In genomic region chr12:67434653-67435375, GRCh38 we compare ENCODE assay signal across 9 cellular contexts.
A peak's percentile ranks its signal among the peaks of the same experiment; 100 is the strongest.
DNase-seq lines count a peak whose midpoint lies in the region; ATAC-seq and TF ChIP-seq lines count a peak whose summit lies in the region.
"Had no signal": no experiment of that assay in that cellular context is flagged by ENCODE, and none has a peak within 500 bp of the region (broad histone marks: within the 10 kb centered on the region; RNA-seq: fewer than 3 reads in every experiment).

No MANE protein-coding gene starts in this region.

- no peaks in the 10 kb centered on the region for H3K27me3 ChIP-seq in adipocyte (replicated peaks; ENCODE audit: control insufficient read depth, insufficient read depth, low read length)
- no peaks in the 10 kb centered on the region for H3K27me3 ChIP-seq in stomach

- H3K27ac Mint-ChIP-seq in activated CD4-positive, alpha-beta T cell treated with anti-CD3 and anti-CD28 coated beads, Interleukin-2, amount 10 ng/mL, durations not matched to agents 7 days and 5 days = no peak overlapping the region
- H3K27ac Mint-ChIP-seq: activated CD8-positive, alpha-beta T cell treated with anti-CD3 and anti-CD28 coated beads for 36 hours had no signal

- peaks cover 2% of the 10 kb centered on the region for H3K27me3 Mint-ChIP-seq in activated CD4-positive, alpha-beta T cell treated with anti-CD3 and anti-CD28 coated beads, Interleukin-2, amount 10 ng/mL, durations not matched to agents 7 days and 5 days
- H3K27me3 Mint-ChIP-seq: activated CD8-positive, alpha-beta T cell treated with anti-CD3 and anti-CD28 coated beads for 36 hours had no signal

- DNase-seq in HCEC 1CT (peak; percentile 95), adipocyte (ENCODE audit: low read depth) (peak; percentile 88), left ventricle myocardium superior (no peak), stomach (no peak), germinal center (ENCODE audit: low spot score) (no peak), SHP77 (lab: John Stamatoyannopoulos, UW) (no peak), GF-D8 (lab: John Stamatoyannopoulos, UW) (no peak)
- no peak for DNase-seq in activated CD4-positive, alpha-beta T cell treated with anti-CD3 and anti-CD28 coated beads, Interleukin-2, amount 10 ng/mL, durations not matched to agents 7 days and 5 days
- DNase-seq: activated CD8-positive, alpha-beta T cell treated with anti-CD3 and anti-CD28 coated beads for 36 hours had no signal

- CTCF ChIA-PET in activated CD4-positive, alpha-beta T cell treated with anti-CD3 and anti-CD28 coated beads, Interleukin-2, amount 10 ng/mL, durations not matched to agents 7 days and 5 days (lab: Charles Lee) = no interaction called here

- no peak for TF ChIP-seq CTCF in stomach (IDR thresholded peaks at IDR 0.05)

- no peak overlapping the region for H3K4me3 Mint-ChIP-seq in activated CD4-positive, alpha-beta T cell treated with anti-CD3 and anti-CD28 coated beads, Interleukin-2, amount 10 ng/mL, durations not matched to agents 7 days and 5 days
- H3K4me3 Mint-ChIP-seq: activated CD8-positive, alpha-beta T cell treated with anti-CD3 and anti-CD28 coated beads for 36 hours had no signal

- POLR2A ChIA-PET in activated CD4-positive, alpha-beta T cell treated with anti-CD3 and anti-CD28 coated beads, Interleukin-2, amount 10 ng/mL, durations not matched to agents 7 days and 5 days (lab: Charles Lee) = no interaction called here

- H3K9me3 ChIP-seq in adipocyte (ENCODE audit: control insufficient read depth, low read length) = no peaks in the 10 kb centered on the region
- no peaks in the 10 kb centered on the region for H3K9me3 ChIP-seq in stomach

- peak overlapping the region in 4 of 5 donors; percentile 25 to 57 (median 40) for H3K27ac ChIP-seq in stomach

- no peaks in the 10 kb centered on the region for H3K36me3 Mint-ChIP-seq in activated CD4-positive, alpha-beta T cell treated with anti-CD3 and anti-CD28 coated beads, Interleukin-2, amount 10 ng/mL, durations not matched to agents 7 days and 5 days (ENCODE audit: low read depth)

- intact Hi-C loops in left ventricle myocardium superior (cut with micrococcal nuclease) = no loop called here
- intact Hi-C loops in stomach (cut with DNase I; ENCODE audit: low total_unique reads) = loop anchor here (10.0 kb wide), 1 partner anchor 70 kb away; no protein-coding TSS in a partner anchor

- H3K4me1 ChIP-seq in adipocyte (ENCODE audit: control insufficient read depth, insufficient read depth, low read length) = peaks cover 43% of the 10 kb centered on the region
- H3K4me1 ChIP-seq in stomach = peaks cover 0 to 53% (median 13%) of the 10 kb centered on the region in 4 donors

- no peak for TF ChIP-seq POLR2A in stomach (IDR thresholded peaks at IDR 0.05)

- peak overlapping the region; percentile 65 for H3K9ac ChIP-seq in adipocyte (ENCODE audit: low read length)

- peak; percentile 57 for ATAC-seq in left ventricle myocardium superior
- ATAC-seq: activated CD8-positive, alpha-beta T cell treated with anti-CD3 and anti-CD28 coated beads for 36 hours had no signal

- H3K9me3 Mint-ChIP-seq in activated CD4-positive, alpha-beta T cell treated with anti-CD3 and anti-CD28 coated beads, Interleukin-2, amount 10 ng/mL, durations not matched to agents 7 days and 5 days = no peaks in the 10 kb centered on the region

- 42 to 59% (median 53%) methylated on average over 3 of the region's 3 CpGs for WGBS in stomach, 5 donors

- TF ChIP-seq EP300 in stomach (IDR thresholded peaks at IDR 0.05) = no peak

- no peaks in the 10 kb centered on the region for H3K4me1 Mint-ChIP-seq in activated CD4-positive, alpha-beta T cell treated with anti-CD3 and anti-CD28 coated beads, Interleukin-2, amount 10 ng/mL, durations not matched to agents 7 days and 5 days

- H3K4me3 ChIP-seq in adipocyte (ENCODE audit: low read length) (peak overlapping the region; percentile 55), stomach (no peak overlapping the region)

- no peaks in the 10 kb centered on the region for H3K36me3 ChIP-seq in adipocyte (ENCODE audit: control insufficient read depth, insufficient read depth, low read length, severe bottlenecking)
- H3K36me3 ChIP-seq in stomach = no peaks in the 10 kb centered on the region

Comparison
In these comparisons a context has a peak if more than half of its experiments do, and no peak if none do; other contexts are left out.
1. DNase-seq: peak in HCEC 1CT (single experiment) and adipocyte (single experiment); none in left ventricle myocardium superior (single experiment), stomach (single experiment), germinal center (single experiment), SHP77 (0 of 2), GF-D8 (single experiment) and activated CD4-positive, alpha-beta T cell treated with anti-CD3 and anti-CD28 coated beads, Interleukin-2, amount 10 ng/mL, durations not matched to agents 7 days and 5 days (single experiment).